Comparison of ENCODE assay signal across 8 cellular contexts in the genomic region with DNA sequence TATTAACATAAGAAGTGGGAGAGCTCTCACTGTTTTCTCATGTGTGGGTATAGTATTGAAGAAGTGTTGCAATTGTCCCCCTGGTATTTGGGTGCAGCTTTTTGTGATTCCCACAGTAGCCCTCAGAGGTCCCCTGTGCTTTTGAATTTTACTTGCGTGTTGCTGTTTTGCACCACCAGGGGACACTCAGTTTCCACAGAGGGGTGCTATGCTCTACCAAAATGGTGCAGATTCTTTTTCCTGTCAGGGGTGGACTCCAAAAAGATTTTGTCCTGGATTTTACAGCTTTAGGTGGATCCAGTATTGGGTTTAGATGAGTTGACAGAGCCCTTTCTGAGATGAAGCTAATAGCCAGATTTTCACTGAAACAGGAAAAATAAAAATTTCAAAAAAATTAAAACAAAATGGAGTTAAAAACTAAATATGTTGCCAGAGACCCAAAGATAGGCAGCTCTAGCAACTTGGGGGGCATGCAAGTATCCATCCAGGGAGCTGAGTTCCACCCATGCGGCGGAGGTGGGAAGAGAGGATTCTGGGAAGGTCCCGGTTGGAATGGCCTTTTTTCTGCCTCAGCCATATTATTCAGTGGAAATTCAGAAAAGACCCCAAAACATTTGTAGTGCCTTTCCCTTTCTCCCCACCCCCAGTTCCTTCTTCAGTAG. TPM values are rescaled to one million over a fixed set of nuclear protein-coding genes. Genes with fewer than 3 reads are reported as not detected.
DNase-seq lines count a peak whose midpoint lies in the region; ATAC-seq and TF ChIP-seq lines count a peak whose summit lies in the region.

No MANE protein-coding gene starts in this region.

- ATAC-seq in WTC11, result peak; percentile 69; the same call in 1 of the 2 replicates
- ATAC-seq in GM21360 (IDR thresholded peaks at IDR 0.05; ENCODE audit: unreplicated experiment), result no peak
- no peak for ATAC-seq in GM21825 (IDR thresholded peaks at IDR 0.05; ENCODE audit: unreplicated experiment)

- CTCF ChIA-PET in WTC11 (lab: Charles Lee), result interaction anchor here (0.5 to 3.1 kb wide), 14 partner anchors 9 to 271 kb away, joined by 3 to 25 read pairs (median 3); a partner anchor contains a TSS

- POLR2A ChIA-PET in WTC11 (lab: Charles Lee), result no interaction called here

- 0 out of 2 replicates have a peak, but pooled peaks cover 3% of the 10 kb centered on the region for H3K36me3 Mint-ChIP-seq in WTC11

- intact Hi-C loops in posterior cingulate gyrus (cut with DNase I), result loop anchor here (1.0 kb wide), 2 partner anchors 82 to 271 kb away; no protein-coding TSS in a partner anchor

- H3K27ac Mint-ChIP-seq in WTC11, result 0 out of 2 replicates have a peak overlapping the region, but pooled peaks have one; percentile 36

- peak; percentile 8 for DNase-seq in NCI-H1105 treated with DMSO at 0.1 percent for 48 hours (lab: John Stamatoyannopoulos, UW)
- DNase-seq in NCI-H1105 (lab: John Stamatoyannopoulos, UW), result no peak
- peak; percentile 19 for DNase-seq in HuH-7.5 (ENCODE audit: low spot score)
- peak; percentile 36 for DNase-seq in WTC11 (ENCODE audit: low spot score)
- peak; percentile 81 for DNase-seq in globus pallidus (ENCODE audit: low spot score)
- DNase-seq in posterior cingulate gyrus, result peak in 6 of 10 donors; percentile 12 to 88 (median 38)

- H3K9me3 Mint-ChIP-seq in WTC11, result no peaks in the 10 kb centered on the region

- H3K4me1 Mint-ChIP-seq in WTC11, result peaks cover 14% of the 10 kb centered on the region

- H3K27me3 Mint-ChIP-seq in WTC11 (ENCODE audit: low read depth), result no peaks in the 10 kb centered on the region

- H3K4me3 Mint-ChIP-seq in WTC11, result no peak overlapping the region

- TF ChIP-seq CTCF in WTC11 (IDR thresholded peaks at IDR 0.05), result peak; percentile 36; the same call in 1 of the 2 replicates

TF ChIP-seq in WTC11, 78 proteins besides CTCF, POLR2A, EP300 and RAD21:
- TF ChIP-seq, protein P1, sequence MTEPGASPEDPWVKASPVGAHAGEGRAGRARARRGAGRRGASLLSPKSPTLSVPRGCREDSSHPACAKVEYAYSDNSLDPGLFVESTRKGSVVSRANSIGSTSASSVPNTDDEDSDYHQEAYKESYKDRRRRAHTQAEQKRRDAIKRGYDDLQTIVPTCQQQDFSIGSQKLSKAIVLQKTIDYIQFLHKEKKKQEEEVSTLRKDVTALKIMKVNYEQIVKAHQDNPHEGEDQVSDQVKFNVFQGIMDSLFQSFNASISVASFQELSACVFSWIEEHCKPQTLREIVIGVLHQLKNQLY (CRISPR knock-in tag; IDR thresholded peaks at IDR 0.05), result no peak
- TF ChIP-seq EMX1 (CRISPR knock-in tag; IDR thresholded peaks at IDR 0.05), result no peak
- TF ChIP-seq SP1 (CRISPR knock-in tag; conservative IDR thresholded peaks at IDR 0.05), result no peak
- TF ChIP-seq, protein P2, sequence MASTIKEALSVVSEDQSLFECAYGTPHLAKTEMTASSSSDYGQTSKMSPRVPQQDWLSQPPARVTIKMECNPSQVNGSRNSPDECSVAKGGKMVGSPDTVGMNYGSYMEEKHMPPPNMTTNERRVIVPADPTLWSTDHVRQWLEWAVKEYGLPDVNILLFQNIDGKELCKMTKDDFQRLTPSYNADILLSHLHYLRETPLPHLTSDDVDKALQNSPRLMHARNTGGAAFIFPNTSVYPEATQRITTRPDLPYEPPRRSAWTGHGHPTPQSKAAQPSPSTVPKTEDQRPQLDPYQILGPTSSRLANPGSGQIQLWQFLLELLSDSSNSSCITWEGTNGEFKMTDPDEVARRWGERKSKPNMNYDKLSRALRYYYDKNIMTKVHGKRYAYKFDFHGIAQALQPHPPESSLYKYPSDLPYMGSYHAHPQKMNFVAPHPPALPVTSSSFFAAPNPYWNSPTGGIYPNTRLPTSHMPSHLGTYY (CRISPR knock-in tag; IDR thresholded peaks at IDR 0.05), result no peak
- TF ChIP-seq, protein P3, sequence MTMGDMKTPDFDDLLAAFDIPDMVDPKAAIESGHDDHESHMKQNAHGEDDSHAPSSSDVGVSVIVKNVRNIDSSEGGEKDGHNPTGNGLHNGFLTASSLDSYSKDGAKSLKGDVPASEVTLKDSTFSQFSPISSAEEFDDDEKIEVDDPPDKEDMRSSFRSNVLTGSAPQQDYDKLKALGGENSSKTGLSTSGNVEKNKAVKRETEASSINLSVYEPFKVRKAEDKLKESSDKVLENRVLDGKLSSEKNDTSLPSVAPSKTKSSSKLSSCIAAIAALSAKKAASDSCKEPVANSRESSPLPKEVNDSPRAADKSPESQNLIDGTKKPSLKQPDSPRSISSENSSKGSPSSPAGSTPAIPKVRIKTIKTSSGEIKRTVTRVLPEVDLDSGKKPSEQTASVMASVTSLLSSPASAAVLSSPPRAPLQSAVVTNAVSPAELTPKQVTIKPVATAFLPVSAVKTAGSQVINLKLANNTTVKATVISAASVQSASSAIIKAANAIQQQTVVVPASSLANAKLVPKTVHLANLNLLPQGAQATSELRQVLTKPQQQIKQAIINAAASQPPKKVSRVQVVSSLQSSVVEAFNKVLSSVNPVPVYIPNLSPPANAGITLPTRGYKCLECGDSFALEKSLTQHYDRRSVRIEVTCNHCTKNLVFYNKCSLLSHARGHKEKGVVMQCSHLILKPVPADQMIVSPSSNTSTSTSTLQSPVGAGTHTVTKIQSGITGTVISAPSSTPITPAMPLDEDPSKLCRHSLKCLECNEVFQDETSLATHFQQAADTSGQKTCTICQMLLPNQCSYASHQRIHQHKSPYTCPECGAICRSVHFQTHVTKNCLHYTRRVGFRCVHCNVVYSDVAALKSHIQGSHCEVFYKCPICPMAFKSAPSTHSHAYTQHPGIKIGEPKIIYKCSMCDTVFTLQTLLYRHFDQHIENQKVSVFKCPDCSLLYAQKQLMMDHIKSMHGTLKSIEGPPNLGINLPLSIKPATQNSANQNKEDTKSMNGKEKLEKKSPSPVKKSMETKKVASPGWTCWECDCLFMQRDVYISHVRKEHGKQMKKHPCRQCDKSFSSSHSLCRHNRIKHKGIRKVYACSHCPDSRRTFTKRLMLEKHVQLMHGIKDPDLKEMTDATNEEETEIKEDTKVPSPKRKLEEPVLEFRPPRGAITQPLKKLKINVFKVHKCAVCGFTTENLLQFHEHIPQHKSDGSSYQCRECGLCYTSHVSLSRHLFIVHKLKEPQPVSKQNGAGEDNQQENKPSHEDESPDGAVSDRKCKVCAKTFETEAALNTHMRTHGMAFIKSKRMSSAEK (CRISPR knock-in tag; IDR thresholded peaks at IDR 0.05; ENCODE audit: borderline replicate concordance), result no peak
- TF ChIP-seq GRHL2 (CRISPR knock-in tag; IDR thresholded peaks at IDR 0.05; ENCODE audit: insufficient replicate concordance, severe bottlenecking), result no peak
- TF ChIP-seq ESRRA (CRISPR knock-in tag; IDR thresholded peaks at IDR 0.05; ENCODE audit: borderline replicate concordance), result no peak
- no peak for TF ChIP-seq SMAD4 (CRISPR knock-in tag; IDR thresholded peaks at IDR 0.05)
- TF ChIP-seq, protein P4, sequence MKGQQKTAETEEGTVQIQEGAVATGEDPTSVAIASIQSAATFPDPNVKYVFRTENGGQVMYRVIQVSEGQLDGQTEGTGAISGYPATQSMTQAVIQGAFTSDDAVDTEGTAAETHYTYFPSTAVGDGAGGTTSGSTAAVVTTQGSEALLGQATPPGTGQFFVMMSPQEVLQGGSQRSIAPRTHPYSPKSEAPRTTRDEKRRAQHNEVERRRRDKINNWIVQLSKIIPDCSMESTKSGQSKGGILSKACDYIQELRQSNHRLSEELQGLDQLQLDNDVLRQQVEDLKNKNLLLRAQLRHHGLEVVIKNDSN (CRISPR knock-in tag; IDR thresholded peaks at IDR 0.05), result no peak
- no peak for TF ChIP-seq GABPB1 (CRISPR knock-in tag; IDR thresholded peaks at IDR 0.05)

RNA-seq across cellular contexts. Expression of a gene that starts 50.2 kb away (rescaled TPM):
- 39.6 to 42.6 TPM (median 40.8 TPM) in 3 replicates for total RNA-seq in WTC11 (2021)

RNA-seq across cellular contexts. Expression of a gene that starts 50.6 kb away (rescaled TPM):
- 27.9 to 29.9 TPM (median 29.4 TPM) in 3 replicates for total RNA-seq in WTC11 (2021)
